ENCODE assay signal across 10 cellular contexts in genomic region chr1:118154220-118154619, GRCh38. TPM values are rescaled to one million over a fixed set of nuclear protein-coding genes. Genes with fewer than 3 reads are reported as not detected.
A peak's percentile ranks its signal among the peaks of the same experiment; 100 is the strongest.
DNase-seq lines count a peak whose midpoint lies in the region; FAIRE-seq and TF ChIP-seq lines count a peak whose summit lies in the region.
"Had no signal": no experiment of that assay in that cellular context is flagged by ENCODE, and none has a peak within 500 bp of the region (broad histone marks: within the 10 kb centered on the region; RNA-seq: fewer than 3 reads in every experiment).

No MANE protein-coding gene starts in this region.

- intact Hi-C loops in OCI-LY7 (cut with micrococcal nuclease; ENCODE audit: unreplicated experiment): loop anchor here (5.0 kb wide), 2 partner anchors 48 to 853 kb away; no protein-coding TSS in a partner anchor
- intact Hi-C loops in posterior vena cava (cut with DNase I): loop anchor here in 1 of 2 donors (5.0 to 10.0 kb wide), 2 partner anchors 858 to 1211 kb away; partner anchors contain the start of gene HAO2

- no peak overlapping the region for H3K4me2 ChIP-seq in OCI-LY7 (ENCODE audit: low read length)
- H3K4me2 ChIP-seq in hepatocyte: no peak overlapping the region

- no peaks in the 10 kb centered on the region; the same call in 1 of the 2 replicates for H3K36me3 ChIP-seq in OCI-LY7 (ENCODE audit: insufficient read depth, low read length)
- H3K36me3 ChIP-seq in hepatocyte (replicated peaks; ENCODE audit: insufficient read depth, low read depth): no peaks in the 10 kb centered on the region
- H3K36me3 ChIP-seq: SJSA1, spleen had no signal

- DNase-seq in AG09309 (ENCODE audit: low read depth): no peak
- DNase-seq in GM13976 (ENCODE audit: low spot score): peak; percentile 31
- no peak for DNase-seq in OCI-LY7 (ENCODE audit: low spot score)
- DNase-seq in hepatocyte (ENCODE audit: low spot score): peak; percentile 34
- no peak for DNase-seq in posterior vena cava (ENCODE audit: low spot score)
- DNase-seq in activated CD4-positive, alpha-beta T cell treated with anti-CD3 and anti-CD28 coated beads, Interleukin-2, amount 50 U/mL, for 4 hours: no peak
- no peak for DNase-seq in GDM1 (lab: John Stamatoyannopoulos, UW)
- no peak for DNase-seq in GM19239 (ENCODE audit: insufficient read length, low spot score)
- DNase-seq: spleen had no signal

- 90% methylated on average over 1 of the region's 1 CpG for WGBS in hepatocyte (ENCODE audit: low lambda C conversion rate, missing lambda C conversion rate)

- H3K4me3 ChIP-seq in AG09309 (ENCODE audit: control insufficient read depth, low read depth, low read length): no peak overlapping the region
- no peak overlapping the region for H3K4me3 ChIP-seq in OCI-LY7 (ENCODE audit: low read depth, low read length, poor library complexity, severe bottlenecking)
- no peak overlapping the region for H3K4me3 ChIP-seq in hepatocyte
- H3K4me3 ChIP-seq: SJSA1, spleen had no signal

- H2AFZ ChIP-seq in OCI-LY7 (ENCODE audit: low read length) (no peak overlapping the region), hepatocyte (no peak overlapping the region)

- TF ChIP-seq CTCF in AG09309 (IDR thresholded peaks at IDR 0.05; ENCODE audit: control insufficient read depth, insufficient read depth, low read depth, low read length, missing control alignments): peak; percentile 53
- TF ChIP-seq CTCF in GM13976 (IDR thresholded peaks at IDR 0.05; ENCODE audit: borderline replicate concordance, control extremely low read depth, extremely low read depth, insufficient read depth, missing control alignments): peak; percentile 47
- TF ChIP-seq CTCF in OCI-LY7 (conservative IDR thresholded peaks at IDR 0.05; ENCODE audit: low read length): peak; percentile 57
- TF ChIP-seq CTCF in hepatocyte (IDR thresholded peaks at IDR 0.05; ENCODE audit: poor library complexity): peak; percentile 56

- no peaks in the 10 kb centered on the region for H4K20me1 ChIP-seq in OCI-LY7 (ENCODE audit: insufficient read depth, low read length)
- no peaks in the 10 kb centered on the region for H4K20me1 ChIP-seq in hepatocyte (ENCODE audit: insufficient read depth, poor library complexity, severe bottlenecking)

- H3K79me2 ChIP-seq in OCI-LY7 (ENCODE audit: insufficient read depth, low read depth, low read length) (no peaks in the 10 kb centered on the region), hepatocyte (no peaks in the 10 kb centered on the region)

- H3K4me1 ChIP-seq in OCI-LY7 (ENCODE audit: insufficient read depth, low read length, poor library complexity, severe bottlenecking) (no peaks in the 10 kb centered on the region), hepatocyte (ENCODE audit: insufficient read depth) (no peaks in the 10 kb centered on the region)
- H3K4me1 ChIP-seq: spleen had no signal

- POLR2A ChIA-PET in OCI-LY7 (lab: Charles Lee): interaction anchor here (0.6 kb wide), 1 partner anchor 801 kb away, joined by 3 read pairs; no protein-coding TSS in a partner anchor

- CTCF ChIA-PET in OCI-LY7 (lab: Charles Lee; ENCODE audit: unreplicated experiment): no interaction called here

- BruUV-seq in OCI-LY7 (replicated peaks; lab: Mats Ljungman, UMichigan): no TSS peak

- no peaks in the 10 kb centered on the region for H3K27me3 ChIP-seq in hepatocyte
- H3K27me3 ChIP-seq: SJSA1, spleen had no signal

- no peaks in the 10 kb centered on the region for H3K9me2 ChIP-seq in OCI-LY7 (ENCODE audit: insufficient read depth, low read length)
- H3K9me2 ChIP-seq in hepatocyte (replicated peaks; ENCODE audit: insufficient read depth): no peaks in the 10 kb centered on the region

- in situ Hi-C loops in GM13976 (cut with MboI; ENCODE audit: low sequenced_read_pairs, unreplicated experiment): loop anchor here (25.0 kb wide), 1 partner anchor 858 kb away; no protein-coding TSS in a partner anchor

- H3K9me3 ChIP-seq in OCI-LY7 (ENCODE audit: low read length) (no peaks in the 10 kb centered on the region), hepatocyte (ENCODE audit: low read depth) (no peaks in the 10 kb centered on the region)
- H3K9me3 ChIP-seq: SJSA1, spleen had no signal

- no peak overlapping the region for H3K27ac ChIP-seq in OCI-LY7 (ENCODE audit: low read depth, low read length, poor library complexity, severe bottlenecking)
- H3K27ac ChIP-seq in hepatocyte: no peak overlapping the region
- H3K27ac ChIP-seq: SJSA1, spleen had no signal

- FAIRE-seq in GM19239 (lab: Jason Lieb, UNC): no peak

RNA-seq across cellular contexts. Expression of gene SPAG17, which starts 30.8 kb away (rescaled TPM):
- not detected in 2 replicates for total RNA-seq in OCI-LY7 (2014; rRNA removed; shearing (Covaris generic))
- total RNA-seq in OCI-LY7 (2022) (not detected in 2 replicates), hepatocyte (0.64 and 1.7 TPM in 2 replicates), posterior vena cava (not detected)
- polyA plus RNA-seq in hepatocyte: 0.36 and 4.4 TPM in 2 replicates
- total RNA-seq: SJSA1 had no signal

Comparison
In these comparisons a context has a peak if more than half of its experiments do, and no peak if none do; other contexts are left out.
1. DNase-seq: peak in GM13976 (single experiment) and hepatocyte (single experiment); none in AG09309 (single experiment), OCI-LY7 (single experiment), posterior vena cava (single experiment), activated CD4-positive, alpha-beta T cell treated with anti-CD3 and anti-CD28 coated beads, Interleukin-2, amount 50 U/mL, for 4 hours (0 of 2), GDM1 (single experiment) and GM19239 (single experiment).
2. Peak in every context shown above with its lines, with median percentiles within 50 percentile points of each other: CTCF ChIP-seq.